12 cellular contexts compared by ENCODE assay signal in the genomic region with DNA sequence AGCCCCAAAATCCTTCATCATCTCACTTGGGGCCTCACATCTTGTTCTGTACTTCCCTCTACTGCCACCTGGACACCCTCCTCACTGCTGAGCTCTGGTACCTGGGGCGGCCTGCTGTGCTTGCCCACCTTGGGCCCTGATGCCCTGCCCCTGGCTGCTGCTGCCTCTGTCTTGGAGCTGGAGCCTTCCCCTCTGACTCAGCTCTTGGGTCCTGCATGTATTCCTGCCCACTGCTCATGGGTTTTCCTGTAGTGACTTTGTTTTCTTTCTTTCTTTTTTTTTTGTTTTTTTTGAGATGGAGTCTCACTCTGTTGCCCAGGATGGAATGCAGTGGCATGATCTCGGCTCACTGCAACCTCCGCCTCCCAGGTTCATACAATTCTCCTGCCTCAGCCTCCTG. TPM values are rescaled to one million over a fixed set of nuclear protein-coding genes. Genes with fewer than 3 reads are reported as not detected.
DNase-seq lines count a peak whose midpoint lies in the region; ATAC-seq, FAIRE-seq and TF ChIP-seq lines count a peak whose summit lies in the region.
"Had no signal": no experiment of that assay in that cellular context is flagged by ENCODE, and none has a peak within 500 bp of the region (broad histone marks: within the 10 kb centered on the region; RNA-seq: fewer than 3 reads in every experiment).

No MANE protein-coding gene starts in this region.

- peaks cover 10% of the 10 kb centered on the region for H3K79me1 ChIP-seq in neuronal stem cell (ENCODE audit: low read depth, low read length)

- H3K14ac ChIP-seq in neuronal stem cell (ENCODE audit: low read length): no peak overlapping the region

- H3K27ac Mint-ChIP-seq in CD4-positive, alpha-beta memory T cell: peak overlapping the region in 5 of 7 donors; percentile 2 to 87 (median 75)
- H3K27ac Mint-ChIP-seq in T-helper 17 cell: peak overlapping the region; percentile 93

- no peak overlapping the region for H3K4ac ChIP-seq in neuronal stem cell (ENCODE audit: low read length)

- H2AK5ac ChIP-seq in neuronal stem cell (ENCODE audit: low read depth, low read length): no peak overlapping the region

- H2BK15ac ChIP-seq in neuronal stem cell (ENCODE audit: low read length): no peak overlapping the region

- H3K18ac ChIP-seq in neuronal stem cell (ENCODE audit: low read length): no peak overlapping the region

- H3K36me3 ChIP-seq in CD4-positive, alpha-beta memory T cell (ENCODE audit: insufficient read depth, low read length): peaks cover 42% of the 10 kb centered on the region
- H3K36me3 ChIP-seq in endothelial cell of umbilical vein (ENCODE audit: control insufficient read depth in 2 of 2, extremely low read depth in 1 of 2, insufficient read depth in 2 of 2, low read length in 2 of 2) (peaks cover 0 to 5% of the 10 kb centered on the region in 2 experiments), neuronal stem cell (replicated peaks in 1 of 2; ENCODE audit: control insufficient read depth in 2 of 2, insufficient read depth in 2 of 2, low read length in 2 of 2) (peaks cover 2 to 61% of the 10 kb centered on the region in 2 donors), ovary (no peaks in the 10 kb centered on the region), OCI-LY7 (ENCODE audit: insufficient read depth, low read length) (peaks cover 19% of the 10 kb centered on the region; the same call in 1 of the 2 replicates)

- H3K9me2 ChIP-seq in OCI-LY7 (ENCODE audit: insufficient read depth, low read length): no peaks in the 10 kb centered on the region

- no peaks in the 10 kb centered on the region for H3K9me3 Mint-ChIP-seq in CD4-positive, alpha-beta memory T cell

- no peak overlapping the region for H3K4me2 ChIP-seq in endothelial cell of umbilical vein (ENCODE audit: insufficient read depth, low read length)
- no peak overlapping the region for H3K4me2 ChIP-seq in neuronal stem cell (ENCODE audit: insufficient read depth, low read length, poor library complexity, severe bottlenecking)
- no peak overlapping the region for H3K4me2 ChIP-seq in OCI-LY7 (ENCODE audit: low read length)

- no peaks in the 10 kb centered on the region for H3K27me3 ChIP-seq in CD4-positive, alpha-beta memory T cell (ENCODE audit: insufficient read depth, low read length)
- no peaks in the 10 kb centered on the region for H3K27me3 ChIP-seq in endothelial cell of umbilical vein (ENCODE audit: control insufficient read depth in 2 of 2, insufficient read depth in 2 of 2, low read length in 2 of 2)
- no peaks in the 10 kb centered on the region for H3K27me3 ChIP-seq in neuronal stem cell (ENCODE audit: control insufficient read depth in 3 of 3, insufficient read depth in 3 of 3, low read depth in 1 of 3, low read length in 3 of 3)
- H3K27me3 ChIP-seq in ovary: no peaks in the 10 kb centered on the region
- H3K27me3 ChIP-seq: upper lobe of left lung had no signal

- no peak overlapping the region for H3K4me3 ChIP-seq in CD4-positive, alpha-beta memory T cell (ENCODE audit: low read length in 2 of 2)
- H3K4me3 ChIP-seq in endothelial cell of umbilical vein (replicated peaks in 1 of 3; ENCODE audit: insufficient read depth in 1 of 3, low read depth in 1 of 3, low read length in 3 of 3) (no peak overlapping the region), neuronal stem cell (ENCODE audit: low read length in 2 of 2) (no peak overlapping the region), ovary (no peak overlapping the region), OCI-LY7 (ENCODE audit: low read depth, low read length, poor library complexity, severe bottlenecking) (no peak overlapping the region)
- H3K4me3 ChIP-seq: GM12878, upper lobe of left lung had no signal

- intact Hi-C loops in CD4-positive, alpha-beta memory T cell (cut with micrococcal nuclease): no loop called here
- intact Hi-C loops in endothelial cell of umbilical vein (cut with micrococcal nuclease): no loop called here
- intact Hi-C loops in ovary (cut with DNase I): loop anchor here in 1 of 4 donors (5.0 kb wide), 1 partner anchor 37 kb away; a partner anchor contains a TSS
- intact Hi-C loops in OCI-LY7 (cut with micrococcal nuclease; ENCODE audit: unreplicated experiment): no loop called here

- no peak overlapping the region for H3K9ac ChIP-seq in endothelial cell of umbilical vein (replicated peaks; ENCODE audit: extremely low read depth, insufficient read depth, low read length)
- no peak overlapping the region for H3K9ac ChIP-seq in neuronal stem cell (ENCODE audit: low read depth, low read length, poor library complexity)

- DNase-seq in CD4-positive, alpha-beta memory T cell: no peak
- DNase-seq in T-helper 17 cell (no peak), endothelial cell of umbilical vein (ENCODE audit: low read depth, low spot score) (peak; percentile 57), neuronal stem cell (ENCODE audit: low spot score) (no peak), ovary (no peak), OCI-LY7 (ENCODE audit: low spot score) (no peak), omental fat pad (ENCODE audit: low spot score) (no peak)
- DNase-seq: activated CD8-positive, alpha-beta memory T cell treated with anti-CD3 and anti-CD28 coated beads for 24 hours; cortex of kidney; T1000 had no signal

- H2BK12ac ChIP-seq in neuronal stem cell (ENCODE audit: low read length): no peak overlapping the region

- H3K27ac ChIP-seq in CD4-positive, alpha-beta memory T cell (ENCODE audit: low read depth, low read length): no peak overlapping the region
- no peak overlapping the region for H3K27ac ChIP-seq in endothelial cell of umbilical vein (ENCODE audit: insufficient read depth, low read depth, low read length)
- no peak overlapping the region for H3K27ac ChIP-seq in neuronal stem cell (replicated peaks; ENCODE audit: low read length)
- H3K27ac ChIP-seq in ovary: no peak overlapping the region
- no peak overlapping the region for H3K27ac ChIP-seq in OCI-LY7 (ENCODE audit: low read depth, low read length, poor library complexity, severe bottlenecking)

- TF ChIP-seq EP300 in ovary (IDR thresholded peaks at IDR 0.05): no peak

- no peak overlapping the region for H4K91ac ChIP-seq in neuronal stem cell (ENCODE audit: low read depth, low read length, poor library complexity)

- no peak for TF ChIP-seq POLR2A in endothelial cell of umbilical vein (IDR thresholded peaks at IDR 0.05; ENCODE audit: low read depth, low read length)
- no peak for TF ChIP-seq POLR2A in ovary (IDR thresholded peaks at IDR 0.05)

- no peak overlapping the region for H3K23ac ChIP-seq in neuronal stem cell (ENCODE audit: low read depth, low read length, poor library complexity)

- no peaks in the 10 kb centered on the region for H3K9me3 ChIP-seq in CD4-positive, alpha-beta memory T cell (ENCODE audit: control insufficient read depth in 1 of 2, low read length in 2 of 2)
- H3K9me3 ChIP-seq in T-helper 17 cell (ENCODE audit: control insufficient read depth, low read length, poor library complexity, severe bottlenecking): no peaks in the 10 kb centered on the region
- H3K9me3 ChIP-seq in endothelial cell of umbilical vein (replicated peaks; ENCODE audit: control insufficient read depth, insufficient read depth, low read length): no peaks in the 10 kb centered on the region
- no peaks in the 10 kb centered on the region for H3K9me3 ChIP-seq in neuronal stem cell (replicated peaks in 1 of 2; ENCODE audit: control insufficient read depth in 2 of 2, insufficient read depth in 1 of 2, low read depth in 1 of 2, low read length in 2 of 2)
- H3K9me3 ChIP-seq in ovary: no peaks in the 10 kb centered on the region
- H3K9me3 ChIP-seq in OCI-LY7 (ENCODE audit: low read length): no peaks in the 10 kb centered on the region
- H3K9me3 ChIP-seq: upper lobe of left lung had no signal

- H3K4me1 ChIP-seq in CD4-positive, alpha-beta memory T cell (ENCODE audit: insufficient read depth, low read length): peaks cover 13% of the 10 kb centered on the region
- peaks cover 7% of the 10 kb centered on the region for H3K4me1 ChIP-seq in endothelial cell of umbilical vein (ENCODE audit: control insufficient read depth, extremely low read depth, insufficient read depth, low read length)
- H3K4me1 ChIP-seq in neuronal stem cell (ENCODE audit: control insufficient read depth in 2 of 2, insufficient read depth in 1 of 2, low read depth in 1 of 2, low read length in 2 of 2): peaks cover 0 to 3% of the 10 kb centered on the region in 2 donors
- peaks cover 14% of the 10 kb centered on the region for H3K4me1 ChIP-seq in ovary (ENCODE audit: insufficient read depth)
- peaks cover 7% of the 10 kb centered on the region for H3K4me1 ChIP-seq in OCI-LY7 (ENCODE audit: insufficient read depth, low read length, poor library complexity, severe bottlenecking)

- TF ChIP-seq CTCF in endothelial cell of umbilical vein (IDR thresholded peaks at IDR 0.05; ENCODE audit: extremely low read depth in 1 of 2, insufficient read depth in 1 of 2, low read depth in 1 of 2, low read length in 2 of 2) (no peak), ovary (IDR thresholded peaks at IDR 0.05) (no peak), OCI-LY7 (conservative IDR thresholded peaks at IDR 0.05; ENCODE audit: low read length) (no peak), omental fat pad (IDR thresholded peaks at IDR 0.05) (no peak)

- no peak for FAIRE-seq in endothelial cell of umbilical vein (lab: Jason Lieb, UNC)
- FAIRE-seq: GM12878 had no signal

- peaks cover 13 to 24% (median 19%) of the 10 kb centered on the region in 4 donors for H3K4me1 Mint-ChIP-seq in CD4-positive, alpha-beta memory T cell
- H3K4me1 Mint-ChIP-seq in T-helper 17 cell: peaks cover 16% of the 10 kb centered on the region

- no peak for ATAC-seq in T-helper 17 cell
- ATAC-seq in omental fat pad (ENCODE audit: low FRiP score): no peak
- ATAC-seq: GM12878 had no signal

- no peak overlapping the region for H4K8ac ChIP-seq in neuronal stem cell (ENCODE audit: low read depth, low read length)

- no TSS peak for BruUV-seq in endothelial cell of umbilical vein (replicated peaks; lab: Mats Ljungman, UMichigan)
- BruUV-seq in OCI-LY7 (replicated peaks; lab: Mats Ljungman, UMichigan): no TSS peak

- H2AFZ ChIP-seq in endothelial cell of umbilical vein (ENCODE audit: low read depth, low read length): no peak overlapping the region
- no peak overlapping the region for H2AFZ ChIP-seq in neuronal stem cell (ENCODE audit: low read length)
- H2AFZ ChIP-seq in OCI-LY7 (ENCODE audit: low read length): no peak overlapping the region

- CTCF ChIA-PET in CD4-positive, alpha-beta memory T cell (lab: Charles Lee; ENCODE audit: partially characterized antibody): interaction anchor here (1.0 kb wide), 1 partner anchor 8 kb away, joined by 3 read pairs; no protein-coding TSS in a partner anchor
- CTCF ChIA-PET in endothelial cell of umbilical vein (lab: Charles Lee) (interaction anchor here (0.9 to 1.7 kb wide), 7 partner anchors 13 to 238 kb away, joined by 3 to 6 read pairs (median 4); no protein-coding TSS in a partner anchor), OCI-LY7 (lab: Charles Lee; ENCODE audit: unreplicated experiment) (no interaction called here)

- dilution Hi-C loops in endothelial cell of umbilical vein (cut with MboI; ENCODE audit: extremely low pct_ligation_motif_present, low sequenced_read_pairs): no loop called here

- H3K36me3 Mint-ChIP-seq in CD4-positive, alpha-beta memory T cell: peaks cover 21 to 54% of the 10 kb centered on the region in 2 donors
- H3K36me3 Mint-ChIP-seq in T-helper 17 cell (ENCODE audit: low read depth): peaks cover 9% of the 10 kb centered on the region

- POLR2A ChIA-PET in CD4-positive, alpha-beta memory T cell (lab: Charles Lee; ENCODE audit: partially characterized antibody): interaction anchor here (1.8 kb wide), 1 partner anchor 34 kb away, joined by 8 read pairs; no protein-coding TSS in a partner anchor
- POLR2A ChIA-PET in endothelial cell of umbilical vein (lab: Charles Lee): no interaction called here
- POLR2A ChIA-PET in OCI-LY7 (lab: Charles Lee): no interaction called here

- WGBS in neuronal stem cell (ENCODE audit: extremely low coverage in 2 of 2, insufficient read length in 2 of 2, insufficient replicate concordance in 1 of 2), 2 donors: no CpG with 5 or more reads among the region's 3 CpGs
- WGBS in ovary, 3 donors: 95 to 98% (median 97%) methylated on average over 3 of the region's 3 CpGs

- H3K4me3 Mint-ChIP-seq in CD4-positive, alpha-beta memory T cell: peak overlapping the region in 1 of 8 donors; percentile 46
- no peak overlapping the region for H3K4me3 Mint-ChIP-seq in T-helper 17 cell

- no peaks in the 10 kb centered on the region for H3K27me3 Mint-ChIP-seq in CD4-positive, alpha-beta memory T cell
- no peaks in the 10 kb centered on the region for H3K27me3 Mint-ChIP-seq in T-helper 17 cell

- no peak overlapping the region for H2BK120ac ChIP-seq in neuronal stem cell (ENCODE audit: low read depth, low read length)

- H3K79me2 ChIP-seq in endothelial cell of umbilical vein (ENCODE audit: control insufficient read depth, insufficient read depth, low read length) (peaks cover 37% of the 10 kb centered on the region), OCI-LY7 (ENCODE audit: insufficient read depth, low read depth, low read length) (no peaks in the 10 kb centered on the region)

- peak overlapping the region; percentile 47 for H2BK5ac ChIP-seq in neuronal stem cell (ENCODE audit: low read length)

- H4K20me1 ChIP-seq in endothelial cell of umbilical vein (replicated peaks; ENCODE audit: control insufficient read depth, extremely low read depth, insufficient read depth, low read length): no peaks in the 10 kb centered on the region
- no peaks in the 10 kb centered on the region for H4K20me1 ChIP-seq in OCI-LY7 (ENCODE audit: insufficient read depth, low read length)

- H3K9me1 ChIP-seq in endothelial cell of umbilical vein (replicated peaks; ENCODE audit: control insufficient read depth, extremely low read depth, insufficient read depth, low read length): no peaks in the 10 kb centered on the region

RNA-seq across cellular contexts. Expression of a gene that starts 37.5 kb away (rescaled TPM):
- 10 to 100 TPM; 94.2 to 95.5 TPM for total RNA-seq in CD4-positive, alpha-beta memory T cell
- polyA plus RNA-seq in CD4-positive, alpha-beta memory T cell: 10 to 100 TPM; 17.7 to 40.2 TPM
- total RNA-seq in T-helper 17 cell: 100 to 1,000 TPM; 107 to 122 TPM
- total RNA-seq in endothelial cell of umbilical vein: 33.6 and 44.4 TPM in 2 replicates
- polyA plus RNA-seq in endothelial cell of umbilical vein: 21.5 and 21.7 TPM in 2 replicates
- polyA plus RNA-seq in endothelial cell of umbilical vein (2011; cell fraction: cytosol; rRNA removed): 18.2 and 18.3 TPM in 2 replicates
- 77.6 and 78.7 TPM in 2 replicates for polyA plus RNA-seq in endothelial cell of umbilical vein (2011; cell fraction: nucleus; rRNA removed)
- 26.7 and 33.9 TPM in 2 replicates for polyA plus RNA-seq in endothelial cell of umbilical vein (2012)
- polyA minus RNA-seq in endothelial cell of umbilical vein: 50.7 and 64.9 TPM in 2 replicates
- 15.0 TPM for polyA minus RNA-seq in endothelial cell of umbilical vein (2011; cell fraction: cytosol; rRNA and poly(A)+ RNA removed)
- 49.6 and 69.9 TPM in 2 replicates for polyA minus RNA-seq in endothelial cell of umbilical vein (2011; cell fraction: nucleus; rRNA and poly(A)+ RNA removed)
- 11.6 TPM for polyA plus RNA-seq in neuronal stem cell (2013, experiment 1 of 2)
- 12.2 TPM for polyA plus RNA-seq in neuronal stem cell (2013, experiment 2 of 2)
- 10 to 100 TPM; 11.1 to 30.1 (median 23.1) TPM for total RNA-seq in ovary
- polyA plus RNA-seq in ovary: 10 to 100 TPM in 1 of 2 donors, 1 to 10 TPM in 1; 7.9 to 17.0 TPM
- 29.9 and 37.4 TPM in 2 replicates for total RNA-seq in OCI-LY7 (2014; rRNA removed; shearing (Covaris generic))
- total RNA-seq in OCI-LY7 (2022): 54.7 and 62.5 TPM in 2 replicates
- total RNA-seq in omental fat pad: 10 to 100 TPM; 29.3 to 42.8 (median 36.6) TPM

RNA-seq across cellular contexts. Expression of a gene that starts 57.6 kb away (rescaled TPM):
- 10 to 100 TPM; 27.2 to 28.2 TPM for total RNA-seq in CD4-positive, alpha-beta memory T cell
- 10 to 100 TPM in 1 of 2 donors, under 1 TPM in 1; 0.35 to 13.9 TPM for polyA plus RNA-seq in CD4-positive, alpha-beta memory T cell
- 10 to 100 TPM; 21.9 to 28.7 TPM for total RNA-seq in T-helper 17 cell
- total RNA-seq in endothelial cell of umbilical vein: 7.2 and 31.8 TPM in 2 replicates
- 3.4 and 5.1 TPM in 2 replicates for polyA plus RNA-seq in endothelial cell of umbilical vein
- 2.7 TPM in 2 replicates for polyA plus RNA-seq in endothelial cell of umbilical vein (2011; cell fraction: cytosol; rRNA removed)
- 10.2 and 13.3 TPM in 2 replicates for polyA plus RNA-seq in endothelial cell of umbilical vein (2011; cell fraction: nucleus; rRNA removed)
- polyA plus RNA-seq in endothelial cell of umbilical vein (2012): 17.9 and 20.3 TPM in 2 replicates
- 7.4 and 11.2 TPM in 2 replicates for polyA minus RNA-seq in endothelial cell of umbilical vein
- polyA minus RNA-seq in endothelial cell of umbilical vein (2011; cell fraction: cytosol; rRNA and poly(A)+ RNA removed): 9.9 TPM
- 11.1 and 11.7 TPM in 2 replicates for polyA minus RNA-seq in endothelial cell of umbilical vein (2011; cell fraction: nucleus; rRNA and poly(A)+ RNA removed)
- 1.2 TPM for polyA plus RNA-seq in neuronal stem cell (2013, experiment 1 of 2)
- polyA plus RNA-seq in neuronal stem cell (2013, experiment 2 of 2): 0.69 TPM
- total RNA-seq in ovary: 1 to 10 TPM; 1.9 to 9.3 (median 4.4) TPM
- 1 to 10 TPM; 1.2 to 4.0 TPM for polyA plus RNA-seq in ovary
- 2.5 and 8.2 TPM in 2 replicates for total RNA-seq in OCI-LY7 (2014; rRNA removed; shearing (Covaris generic))
- 8.4 and 11.5 TPM in 2 replicates for total RNA-seq in OCI-LY7 (2022)
- 10 to 100 TPM in 2 of 4 donors, 1 to 10 TPM in 2; 5.3 to 17.2 (median 11.3) TPM for total RNA-seq in omental fat pad
